In the genomic region with DNA sequence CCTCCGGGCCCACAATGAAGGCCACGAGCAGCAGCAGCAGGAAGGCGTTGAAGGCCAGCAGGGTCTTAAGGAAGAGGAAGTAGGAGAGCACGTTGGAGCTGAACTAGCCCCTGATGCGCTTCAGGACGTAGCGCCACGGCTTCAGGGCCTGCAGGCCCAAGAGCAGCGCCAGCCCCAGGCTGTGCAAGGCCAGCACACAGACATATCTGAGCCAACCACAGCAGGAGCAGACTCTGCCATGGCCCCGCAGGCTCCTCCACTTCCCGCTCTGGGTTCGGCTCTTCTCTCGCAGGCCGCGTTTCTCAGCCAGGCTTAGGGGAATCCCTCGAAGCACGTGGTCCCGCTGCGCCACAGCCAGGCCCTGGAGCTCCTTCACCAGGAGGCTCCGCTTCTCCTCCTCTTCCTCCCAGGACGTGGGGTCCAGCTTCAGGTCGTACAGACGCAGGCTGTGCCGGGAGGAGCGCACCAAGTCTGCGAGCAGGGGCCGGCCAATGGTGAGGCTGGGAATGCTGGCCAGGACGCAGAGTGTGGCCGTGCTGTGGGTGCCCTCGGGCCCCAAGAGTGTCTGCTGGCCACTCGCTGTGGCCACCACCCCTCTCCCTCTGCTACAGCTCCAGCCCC, we compare ENCODE assay signal across 25 cellular contexts. TPM values are rescaled to one million over a fixed set of nuclear protein-coding genes. Genes with fewer than 3 reads are reported as not detected.
DNase-seq lines count a peak whose midpoint lies in the region; ATAC-seq, FAIRE-seq and TF ChIP-seq lines count a peak whose summit lies in the region.
"Had no signal": no experiment of that assay in that cellular context is flagged by ENCODE, and none has a peak within 500 bp of the region (broad histone marks: within the 10 kb centered on the region; RNA-seq: fewer than 3 reads in every experiment).

No MANE protein-coding gene starts in this region.

- DNase-seq in H7 (peak; percentile 39), KBM-7 (peak; percentile 12), K562 (ENCODE audit: extremely low read depth in 1 of 4, low spot score in 3 of 4) (no peak), neural progenitor cell (ENCODE audit: low spot score) (no peak), gastrocnemius medialis (no peak), trophoblast cell (no peak)
- DNase-seq in activated CD8-positive, alpha-beta T cell treated with anti-CD3 and anti-CD28 coated beads, Interleukin-2, amount 10 ng/mL, durations not matched to agents 7 days and 5 days, result no peak
- DNase-seq: Calu3; CD8-positive, alpha-beta memory T cell; DMS79 treated with DMSO at 0.1 percent for 48 hours; KG1; MM.1S; NCI-H1092; NCI-H1436; NCI-H187; NCI-H2171 treated with DMSO at 0.1 percent for 48 hours; NCI-H345; NCI-H510A treated with DMSO at 0.1 percent for 48 hours; NCI-H774; SJCRH30; T-helper 1 cell had no signal

- peak; percentile 32; the same call in 2 of the 3 replicates for ATAC-seq in K562
- no peak for ATAC-seq in gastrocnemius medialis
- no peak for ATAC-seq in activated CD8-positive, alpha-beta T cell treated with anti-CD3 and anti-CD28 coated beads, Interleukin-2, amount 10 ng/mL, durations not matched to agents 7 days and 5 days

- H3K9ac ChIP-seq in K562 (ENCODE audit: insufficient read depth in 1 of 2, low read depth in 2 of 2, low read length in 2 of 2) (peak overlapping the region in 1 of 2 experiments; percentile 24; a peak in 2 of 4 replicates), neural progenitor cell (no peak overlapping the region), trophoblast cell (ENCODE audit: low read length) (no peak overlapping the region)

- no peak for FAIRE-seq in K562 (lab: Jason Lieb, UNC)
- FAIRE-seq: GM12892, H54 had no signal

- no peak overlapping the region for H3K4me3 Mint-ChIP-seq in neural progenitor cell
- H3K4me3 Mint-ChIP-seq in activated CD8-positive, alpha-beta T cell treated with anti-CD3 and anti-CD28 coated beads, Interleukin-2, amount 10 ng/mL, durations not matched to agents 7 days and 5 days, result no peak overlapping the region
- H3K4me3 Mint-ChIP-seq: B cell; CD8-positive, alpha-beta memory T cell had no signal

- CTCF ChIA-PET in K562 (lab: Yijun Ruan, JAX; ENCODE audit: low intra/inter-chr PET ratio), result interaction anchor here (0.7 kb wide), 1 partner anchor 634 kb away, joined by 3 read pairs; no protein-coding TSS in a partner anchor
- CTCF ChIA-PET in activated CD8-positive, alpha-beta T cell treated with anti-CD3 and anti-CD28 coated beads, Interleukin-2, amount 10 ng/mL, durations not matched to agents 7 days and 5 days (lab: Charles Lee), result no interaction called here

- in situ Hi-C loops in KBM-7 (cut with MboI; ENCODE audit: low pct_unique_long_range_greater_than_20kb, low sequenced_read_pairs) (no loop called here), K562 (cut with MboI) (no loop called here), gastrocnemius medialis (cut with MboI; ENCODE audit: low sequenced_read_pairs in 4 of 4) (no loop called here)

- no peak overlapping the region for H3K4ac ChIP-seq in trophoblast cell (ENCODE audit: low read depth, low read length)

- H3K4me1 Mint-ChIP-seq in neural progenitor cell, result peaks cover 22% of the 10 kb centered on the region
- H3K4me1 Mint-ChIP-seq in activated CD8-positive, alpha-beta T cell treated with anti-CD3 and anti-CD28 coated beads, Interleukin-2, amount 10 ng/mL, durations not matched to agents 7 days and 5 days (ENCODE audit: low read depth), result peaks cover 4% of the 10 kb centered on the region
- H3K4me1 Mint-ChIP-seq: B cell; CD8-positive, alpha-beta memory T cell had no signal

- no peak overlapping the region for H3K23ac ChIP-seq in trophoblast cell (ENCODE audit: low read length)

- no peak for TF ChIP-seq POLR2A in K562 (conservative IDR thresholded peaks at IDR 0.05)
- TF ChIP-seq POLR2A in gastrocnemius medialis (IDR thresholded peaks at IDR 0.05), result no peak

- no peaks in the 10 kb centered on the region for H3K36me3 Mint-ChIP-seq in neural progenitor cell
- H3K36me3 Mint-ChIP-seq in activated CD8-positive, alpha-beta T cell treated with anti-CD3 and anti-CD28 coated beads, Interleukin-2, amount 10 ng/mL, durations not matched to agents 7 days and 5 days (ENCODE audit: low read depth), result no peaks in the 10 kb centered on the region

- H2BK120ac ChIP-seq in trophoblast cell (ENCODE audit: insufficient read depth, low read length, poor library complexity), result no peak overlapping the region

- BruUV-seq in K562 (replicated peaks; lab: Mats Ljungman, UMichigan), result no TSS peak

- no peak for TF ChIP-seq EP300 in K562 (IDR thresholded peaks at IDR 0.05; ENCODE audit: low read length)

- H3K4me2 ChIP-seq in K562 (ENCODE audit: insufficient read depth, low read length), result no peak overlapping the region
- H3K4me2 ChIP-seq in neural progenitor cell, result no peak overlapping the region
- H3K4me2 ChIP-seq in trophoblast cell (ENCODE audit: low read length), result no peak overlapping the region

- H3K4me1 ChIP-seq in K562 (replicated peaks in 1 of 2; ENCODE audit: control insufficient read depth in 2 of 2, insufficient read depth in 2 of 2, low read length in 2 of 2), result peaks cover 0 to 24% of the 10 kb centered on the region in 2 experiments; a peak in 3 of 5 replicates
- H3K4me1 ChIP-seq in neural progenitor cell, result peaks cover 5% of the 10 kb centered on the region
- no peaks in the 10 kb centered on the region for H3K4me1 ChIP-seq in gastrocnemius medialis
- no peaks in the 10 kb centered on the region for H3K4me1 ChIP-seq in trophoblast cell (ENCODE audit: control insufficient read depth in 1 of 2, insufficient read depth in 2 of 2, low read length in 2 of 2)
- H3K4me1 ChIP-seq: SJCRH30 had no signal

- H3K36me3 ChIP-seq in H7 (replicated peaks; ENCODE audit: control insufficient read depth, insufficient read depth, low read length) (no peaks in the 10 kb centered on the region), K562 (ENCODE audit: control insufficient read depth, insufficient read depth, low read length) (no peaks in the 10 kb centered on the region), neural progenitor cell (no peaks in the 10 kb centered on the region), gastrocnemius medialis (no peaks in the 10 kb centered on the region), trophoblast cell (ENCODE audit: control insufficient read depth in 1 of 2, insufficient read depth in 2 of 2, low read length in 2 of 2) (no peaks in the 10 kb centered on the region)
- H3K36me3 ChIP-seq: SJCRH30 had no signal

- no peaks in the 10 kb centered on the region for H4K20me1 ChIP-seq in K562 (replicated peaks; ENCODE audit: control insufficient read depth, insufficient read depth, low read length)
- no peaks in the 10 kb centered on the region for H4K20me1 ChIP-seq in neural progenitor cell (ENCODE audit: low read depth)

- H3K79me2 ChIP-seq in K562 (ENCODE audit: control insufficient read depth, insufficient read depth, low read length) (no peaks in the 10 kb centered on the region), neural progenitor cell (ENCODE audit: low read depth) (no peaks in the 10 kb centered on the region), trophoblast cell (ENCODE audit: control insufficient read depth, insufficient read depth, low read length, poor library complexity) (no peaks in the 10 kb centered on the region)

- H3K9me3 Mint-ChIP-seq in neural progenitor cell, result no peaks in the 10 kb centered on the region
- H3K9me3 Mint-ChIP-seq in activated CD8-positive, alpha-beta T cell treated with anti-CD3 and anti-CD28 coated beads, Interleukin-2, amount 10 ng/mL, durations not matched to agents 7 days and 5 days (ENCODE audit: insufficient read depth), result no peaks in the 10 kb centered on the region
- H3K9me3 Mint-ChIP-seq: CD8-positive, alpha-beta memory T cell had no signal

- WGBS in K562 (ENCODE audit: insufficient coverage, low coverage, missing lambda C conversion rate), result 68% methylated on average over 26 of the region's 31 CpGs
- WGBS in trophoblast cell (ENCODE audit: extremely low coverage, insufficient coverage, insufficient read length), result no CpG with 5 or more reads among the region's 31 CpGs

- TF ChIP-seq RAD21 in K562 (CRISPR knock-in tag; conservative IDR thresholded peaks at IDR 0.05 in 1 of 2, IDR thresholded peaks at IDR 0.05 in 1 of 2), result no peak

- H3K27me3 ChIP-seq in H7 (ENCODE audit: control insufficient read depth, insufficient read depth, low read length), result no peaks in the 10 kb centered on the region; the same call in none of the 2 replicates
- peaks cover 0 to 6% of the 10 kb centered on the region in 2 experiments; a peak in 1 of 5 replicates for H3K27me3 ChIP-seq in K562 (ENCODE audit: control insufficient read depth in 2 of 2, insufficient read depth in 2 of 2, low read length in 2 of 2)
- H3K27me3 ChIP-seq in neural progenitor cell, result no peaks in the 10 kb centered on the region
- H3K27me3 ChIP-seq in gastrocnemius medialis, result no peaks in the 10 kb centered on the region
- H3K27me3 ChIP-seq in trophoblast cell (ENCODE audit: insufficient read depth, low read length), result no peaks in the 10 kb centered on the region
- H3K27me3 ChIP-seq: SJCRH30 had no signal

- no peak overlapping the region for H3K27ac Mint-ChIP-seq in neural progenitor cell
- H3K27ac Mint-ChIP-seq in activated CD8-positive, alpha-beta T cell treated with anti-CD3 and anti-CD28 coated beads, Interleukin-2, amount 10 ng/mL, durations not matched to agents 7 days and 5 days, result no peak overlapping the region
- H3K27ac Mint-ChIP-seq: B cell had no signal

- no peaks in the 10 kb centered on the region for H3K9me3 ChIP-seq in K562 (replicated peaks; ENCODE audit: control insufficient read depth, insufficient read depth, low read depth, low read length)
- no peaks in the 10 kb centered on the region for H3K9me3 ChIP-seq in neural progenitor cell (ENCODE audit: low read depth)
- no peaks in the 10 kb centered on the region for H3K9me3 ChIP-seq in gastrocnemius medialis
- H3K9me3 ChIP-seq in trophoblast cell (ENCODE audit: insufficient read depth, low read depth, low read length), result peaks cover 3% of the 10 kb centered on the region
- H3K9me3 ChIP-seq: SJCRH30 had no signal

- no peak overlapping the region for H2BK5ac ChIP-seq in trophoblast cell (ENCODE audit: low read depth, low read length, poor library complexity)

- H2AK5ac ChIP-seq in trophoblast cell (ENCODE audit: low read length), result no peak overlapping the region

- no peaks in the 10 kb centered on the region for H3K9me1 ChIP-seq in K562 (ENCODE audit: control insufficient read depth, insufficient read depth, low read length)

- peaks cover 6% of the 10 kb centered on the region for H3K27me3 Mint-ChIP-seq in neural progenitor cell (ENCODE audit: insufficient read depth, low read depth)
- peaks cover 8% of the 10 kb centered on the region for H3K27me3 Mint-ChIP-seq in activated CD8-positive, alpha-beta T cell treated with anti-CD3 and anti-CD28 coated beads, Interleukin-2, amount 10 ng/mL, durations not matched to agents 7 days and 5 days (ENCODE audit: low read depth)

- no peak overlapping the region for H3K14ac ChIP-seq in trophoblast cell (ENCODE audit: low read length)

- no peak overlapping the region for H2BK12ac ChIP-seq in trophoblast cell (ENCODE audit: low read length)

- no peak overlapping the region for H4K12ac ChIP-seq in trophoblast cell (ENCODE audit: low read depth, low read length)

- H2AFZ ChIP-seq in K562 (ENCODE audit: low read depth, low read length), result no peak overlapping the region
- peak overlapping the region; percentile 85 for H2AFZ ChIP-seq in neural progenitor cell (replicated peaks)
- H2AFZ ChIP-seq in trophoblast cell (ENCODE audit: insufficient read depth, low read length, poor library complexity), result no peak overlapping the region

- H4K91ac ChIP-seq in trophoblast cell (ENCODE audit: low read depth, low read length), result no peak overlapping the region

- POLR2A ChIA-PET in K562 (lab: Yijun Ruan, JAX), result interaction anchor here (0.6 to 1.6 kb wide), 2 partner anchors 14 to 121 kb away, joined by 3 read pairs; a partner anchor contains a TSS
- POLR2A ChIA-PET in activated CD8-positive, alpha-beta T cell treated with anti-CD3 and anti-CD28 coated beads, Interleukin-2, amount 10 ng/mL, durations not matched to agents 7 days and 5 days (lab: Charles Lee), result interaction anchor here (1.4 kb wide), 1 partner anchor 42 kb away, joined by 3 read pairs; a partner anchor contains a TSS

- H3F3A ChIP-seq in neural progenitor cell (ENCODE audit: low read depth), result no peaks in the 10 kb centered on the region

- no peak for TF ChIP-seq CTCF in K562 (IDR thresholded peaks at IDR 0.05 in 2 of 3, conservative IDR thresholded peaks at IDR 0.05 in 1 of 3; ENCODE audit: insufficient read depth in 2 of 3, low read depth in 1 of 3, low read length in 3 of 3)
- no peak for TF ChIP-seq CTCF in neural progenitor cell (IDR thresholded peaks at IDR 0.05)
- no peak for TF ChIP-seq CTCF in gastrocnemius medialis (IDR thresholded peaks at IDR 0.05 in 4 of 5, conservative IDR thresholded peaks at IDR 0.05 in 1 of 5)

- H4K8ac ChIP-seq in trophoblast cell (ENCODE audit: low read depth, low read length), result no peak overlapping the region

- H3K79me1 ChIP-seq in trophoblast cell (ENCODE audit: low read length), result no peaks in the 10 kb centered on the region

- intact Hi-C loops in K562 (cut with micrococcal nuclease) (no loop called here), gastrocnemius medialis (cut with DNase I; ENCODE audit: low total_unique reads) (no loop called here)

- H3K4me3 ChIP-seq in H7 (ENCODE audit: insufficient read depth, low read depth, low read length) (no peak overlapping the region), K562 (no peak overlapping the region), neural progenitor cell (no peak overlapping the region), gastrocnemius medialis (no peak overlapping the region), trophoblast cell (ENCODE audit: low read depth, low read length) (no peak overlapping the region)
- H3K4me3 ChIP-seq: SJCRH30 had no signal

- no peak overlapping the region for H3K18ac ChIP-seq in trophoblast cell (ENCODE audit: low read length)

- no peak overlapping the region for H3K27ac ChIP-seq in K562 (ENCODE audit: extremely low read depth, low read depth, low read length)
- H3K27ac ChIP-seq in neural progenitor cell, result no peak overlapping the region
- no peak overlapping the region for H3K27ac ChIP-seq in gastrocnemius medialis
- H3K27ac ChIP-seq in trophoblast cell (ENCODE audit: low read depth, low read length), result no peak overlapping the region
- H3K27ac ChIP-seq: C4-2B, SJCRH30 had no signal

RNA-seq across cellular contexts. Expression of a gene that starts 41.7 kb away (rescaled TPM):
- total RNA-seq in H7 (2014; rRNA removed; shearing (Covaris generic)), result 30.4 and 33.5 TPM in 2 replicates
- total RNA-seq in K562 (2011; cell fraction: chromatin; rRNA removed; ENCODE audit: low replicate concordance), result 18.1 and 22.3 TPM in 2 replicates
- 12.2 and 16.0 TPM in 2 replicates for total RNA-seq in K562 (2011; cell fraction: nucleolus; rRNA removed)
- total RNA-seq in K562 (2011; cell fraction: nucleoplasm; rRNA removed), result 13.1 and 18.3 TPM in 2 replicates
- total RNA-seq in K562 (2014; rRNA removed), result 14.8 and 17.4 TPM in 2 replicates
- 10.8 and 11.8 TPM in 2 replicates for total RNA-seq in K562 (2014; rRNA removed; fragmentation: Illumina TruSeq; extraction: Trizol)
- 9.2 and 10.7 TPM in 2 replicates for total RNA-seq in K562 (2015; rRNA removed; fragmentation: Illumina TruSeq; extraction: Trizol)
- total RNA-seq in K562 (2021), result 11.7 and 15.2 TPM in 2 replicates
- 11.6 and 11.9 TPM in 2 replicates for polyA plus RNA-seq in K562 (2011; rRNA removed)
- 11.9 and 13.0 TPM in 2 replicates for polyA plus RNA-seq in K562 (2011; cell fraction: cytosol; rRNA removed)
- 30.8 and 50.7 TPM in 2 replicates for polyA plus RNA-seq in K562 (2011; cell fraction: nucleus; rRNA removed)
- polyA plus RNA-seq in K562 (2012), result 12.4 and 15.2 TPM in 2 replicates
- polyA plus RNA-seq in K562 (2014; fragmentation: Illumina TruSeq; extraction: Trizol), result 19.0 and 21.6 TPM in 2 replicates
- 10 to 100 TPM; 20.0 to 30.4 TPM for polyA plus RNA-seq in K562 (2014; fragmentation: Nextera tagmentation; extraction: Ambion mirVana)
- polyA plus RNA-seq in K562 (2014; rRNA removed), result 10.7 and 14.0 TPM in 2 replicates
- polyA minus RNA-seq in K562 (2011; rRNA and poly(A)+ RNA removed), result 6.7 and 7.1 TPM in 2 replicates
- polyA minus RNA-seq in K562 (2011; cell fraction: cytosol; rRNA and poly(A)+ RNA removed), result 2.5 and 3.7 TPM in 2 replicates
- polyA minus RNA-seq in K562 (2011; cell fraction: nucleus; rRNA and poly(A)+ RNA removed), result 11.0 and 16.6 TPM in 2 replicates
- 17.6 and 20.8 TPM in 2 replicates for total RNA-seq in neural progenitor cell (ENCODE audit: low replicate concordance)
- 10 to 100 TPM in 2 of 4 donors, 1 to 10 TPM in 2; 7.1 to 25.5 (median 9.8) TPM for total RNA-seq in gastrocnemius medialis
- 5.8 and 6.3 TPM in 2 replicates for polyA plus RNA-seq in trophoblast cell (2013)
- 1 to 10 TPM; 8.0 to 8.9 TPM for total RNA-seq in activated CD8-positive, alpha-beta T cell treated with anti-CD3 and anti-CD28 coated beads, Interleukin-2, amount 10 ng/mL, durations not matched to agents 7 days and 5 days

Comparison
In these comparisons a context has a peak if more than half of its experiments do, and no peak if none do; other contexts are left out.
1. DNase-seq: peak in H7 (single experiment) and KBM-7 (single experiment); none in K562 (0 of 4), neural progenitor cell (single experiment), gastrocnemius medialis (0 of 2), trophoblast cell (0 of 2) and activated CD8-positive, alpha-beta T cell treated with anti-CD3 and anti-CD28 coated beads, Interleukin-2, amount 10 ng/mL, durations not matched to agents 7 days and 5 days (single experiment).